ENCODE assay signal across 8 cellular contexts in genomic region chr11:115869780-115870431, GRCh38.
DNase-seq lines count a peak whose midpoint lies in the region; ATAC-seq and TF ChIP-seq lines count a peak whose summit lies in the region.

No MANE protein-coding gene starts in this region.

- intact Hi-C loops in activated T-helper 2 cell treated with anti-CD3 and anti-CD28 coated beads, Interferon-gamma antibody, Interleukin-2, Interleukin-4, amounts not matched to agents 10 μg/mL and 5 μg/mL and 100 μg/mL, durations not matched to agents 14 hours and 24 hours and 36 hours (cut with micrococcal nuclease) = loop anchor here (10.0 kb wide), 1 partner anchor 205 kb away; no protein-coding TSS in a partner anchor

- TF ChIP-seq CTCF in 22Rv1 (IDR thresholded peaks at IDR 0.05) = peak; percentile 61
- peak; percentile 81 for TF ChIP-seq CTCF in GM12874 (IDR thresholded peaks at IDR 0.05; ENCODE audit: insufficient read depth, low read depth, low read length)
- TF ChIP-seq CTCF in nephron progenitor cell (IDR thresholded peaks at IDR 0.05) = peak; percentile 53

- H3K36me3 Mint-ChIP-seq in activated T-helper 2 cell treated with anti-CD3 and anti-CD28 coated beads, Interferon-gamma antibody, Interleukin-2, Interleukin-4, amounts not matched to agents 10 μg/mL and 5 μg/mL and 100 μg/mL, durations not matched to agents 14 hours and 24 hours and 36 hours (ENCODE audit: low read depth) = no peaks in the 10 kb centered on the region
- H3K36me3 Mint-ChIP-seq in nephron progenitor cell (ENCODE audit: low read depth) = no peaks in the 10 kb centered on the region

- H3K4me1 Mint-ChIP-seq in activated T-helper 2 cell treated with anti-CD3 and anti-CD28 coated beads, Interferon-gamma antibody, Interleukin-2, Interleukin-4, amounts not matched to agents 10 μg/mL and 5 μg/mL and 100 μg/mL, durations not matched to agents 14 hours and 24 hours and 36 hours (ENCODE audit: low read depth) = peaks cover 35% of the 10 kb centered on the region
- peaks cover 42% of the 10 kb centered on the region for H3K4me1 Mint-ChIP-seq in nephron progenitor cell

- no peak overlapping the region for H3K27ac ChIP-seq in 22Rv1

- H3K4me3 Mint-ChIP-seq in activated T-helper 2 cell treated with anti-CD3 and anti-CD28 coated beads, Interferon-gamma antibody, Interleukin-2, Interleukin-4, amounts not matched to agents 10 μg/mL and 5 μg/mL and 100 μg/mL, durations not matched to agents 14 hours and 24 hours and 36 hours (ENCODE audit: low read depth) = no peak overlapping the region
- no peak overlapping the region for H3K4me3 Mint-ChIP-seq in nephron progenitor cell

- DNase-seq in NCI-H1092 (lab: John Stamatoyannopoulos, UW) (peak; percentile 48), nephron progenitor cell (peak; percentile 32), T1000 (lab: John Stamatoyannopoulos, UW) (no peak)
- peak; percentile 29 for DNase-seq in activated T-helper 2 cell treated with anti-CD3 and anti-CD28 coated beads, Interferon-gamma antibody, Interleukin-2, Interleukin-4, amounts not matched to agents 10 μg/mL and 5 μg/mL and 100 μg/mL, durations not matched to agents 14 hours and 24 hours and 36 hours (ENCODE audit: low spot score)
- no peak for DNase-seq in activated CD8-positive, alpha-beta memory T cell treated with anti-CD3 and anti-CD28 coated beads, Interleukin-2, amount 50 U/mL, for 48 hours

- H3K27ac Mint-ChIP-seq in activated T-helper 2 cell treated with anti-CD3 and anti-CD28 coated beads, Interferon-gamma antibody, Interleukin-2, Interleukin-4, amounts not matched to agents 10 μg/mL and 5 μg/mL and 100 μg/mL, durations not matched to agents 14 hours and 24 hours and 36 hours = no peak overlapping the region
- H3K27ac Mint-ChIP-seq in nephron progenitor cell = no peak overlapping the region

- peaks cover 2% of the 10 kb centered on the region for H3K27me3 Mint-ChIP-seq in activated T-helper 2 cell treated with anti-CD3 and anti-CD28 coated beads, Interferon-gamma antibody, Interleukin-2, Interleukin-4, amounts not matched to agents 10 μg/mL and 5 μg/mL and 100 μg/mL, durations not matched to agents 14 hours and 24 hours and 36 hours (ENCODE audit: low read depth)
- H3K27me3 Mint-ChIP-seq in nephron progenitor cell (ENCODE audit: low read depth, poor library complexity) = peaks cover 12% of the 10 kb centered on the region

- peaks cover 1% of the 10 kb centered on the region for H3K9me3 Mint-ChIP-seq in activated T-helper 2 cell treated with anti-CD3 and anti-CD28 coated beads, Interferon-gamma antibody, Interleukin-2, Interleukin-4, amounts not matched to agents 10 μg/mL and 5 μg/mL and 100 μg/mL, durations not matched to agents 14 hours and 24 hours and 36 hours
- no peaks in the 10 kb centered on the region for H3K9me3 Mint-ChIP-seq in nephron progenitor cell

- peak; percentile 67 for ATAC-seq in HG02571 (IDR thresholded peaks at IDR 0.05; ENCODE audit: unreplicated experiment)

Comparison
In these comparisons a context has a peak if more than half of its experiments do, and no peak if none do; other contexts are left out.
1. DNase-seq: peak in NCI-H1092 (single experiment), activated T-helper 2 cell treated with anti-CD3 and anti-CD28 coated beads, Interferon-gamma antibody, Interleukin-2, Interleukin-4, amounts not matched to agents 10 μg/mL and 5 μg/mL and 100 μg/mL, durations not matched to agents 14 hours and 24 hours and 36 hours (single experiment) and nephron progenitor cell (single experiment); none in T1000 (single experiment) and activated CD8-positive, alpha-beta memory T cell treated with anti-CD3 and anti-CD28 coated beads, Interleukin-2, amount 50 U/mL, for 48 hours (single experiment).
2. Peak in every context shown above with its lines, with median percentiles within 50 percentile points of each other: CTCF ChIP-seq.